ENCODE assay signal across 11 cellular contexts in the genomic region with DNA sequence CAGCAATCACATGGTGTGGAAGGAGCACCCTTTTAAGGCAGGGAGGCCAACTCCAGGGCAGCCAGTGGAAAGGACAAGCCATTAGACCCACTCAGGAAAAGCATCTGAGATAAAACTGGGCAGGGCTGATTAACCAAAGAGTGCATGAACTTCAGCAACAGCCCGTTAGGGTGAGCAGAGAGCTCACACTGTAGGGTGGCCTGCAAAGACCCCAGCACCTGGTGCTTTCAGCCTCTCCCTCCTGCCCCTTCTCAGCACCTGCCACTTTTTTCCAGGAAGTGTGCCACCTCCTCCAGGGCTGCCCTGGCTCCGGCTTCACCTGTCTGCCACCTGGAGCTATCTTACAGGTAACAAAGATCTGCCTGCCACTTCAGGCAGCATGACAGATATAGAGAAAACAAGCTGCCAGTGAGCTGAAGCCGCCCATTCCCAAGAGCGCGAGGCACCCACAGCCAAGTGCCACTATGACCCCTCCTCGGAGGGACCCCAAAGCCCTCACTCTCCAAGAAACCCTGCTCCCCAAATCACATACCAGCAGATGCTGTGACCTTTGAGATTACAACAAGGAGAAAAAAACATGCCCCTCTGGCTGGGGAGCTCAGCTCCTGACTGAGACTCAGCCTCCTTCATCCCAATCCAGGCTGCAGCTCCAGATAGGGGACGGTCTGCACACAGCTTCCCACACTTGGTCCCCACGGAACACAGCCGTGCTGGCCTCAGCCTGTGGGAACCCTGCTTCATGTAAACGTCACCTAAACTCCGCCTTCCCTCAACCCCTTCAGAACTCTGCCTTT.
DNase-seq lines count a peak whose midpoint lies in the region; ATAC-seq and TF ChIP-seq lines count a peak whose summit lies in the region.
"Had no signal": no experiment of that assay in that cellular context is flagged by ENCODE, and none has a peak within 500 bp of the region (broad histone marks: within the 10 kb centered on the region; RNA-seq: fewer than 3 reads in every experiment).

No MANE protein-coding gene starts in this region.

- no peaks in the 10 kb centered on the region for H3K27me3 ChIP-seq in HL-60 (ENCODE audit: insufficient read depth, poor library complexity, severe bottlenecking)

- DNase-seq in DMS153 (lab: John Stamatoyannopoulos, UW) (peak; percentile 76), DMS153 treated with DMSO at 0.1 percent for 48 hours (lab: John Stamatoyannopoulos, UW; ENCODE audit: unreplicated experiment) (no peak), HL-60 (ENCODE audit: low read depth in 1 of 2, low spot score in 1 of 2) (no peak), caudate nucleus (lab: John Stamatoyannopoulos, UW) (no peak), epidermal melanocyte (ENCODE audit: insufficient read length, low spot score) (no peak), UCSD-AML1 (lab: John Stamatoyannopoulos, UW; ENCODE audit: unreplicated experiment) (no peak), OCI-M2 (lab: John Stamatoyannopoulos, UW; ENCODE audit: unreplicated experiment) (no peak)
- DNase-seq: activated CD4-positive, alpha-beta T cell treated with anti-CD3 and anti-CD28 coated beads, Interleukin-2, amount 50 U/mL, for 48 hours; effector CD8-positive, alpha-beta T cell had no signal

- TF ChIP-seq CTCF in HL-60 (IDR thresholded peaks at IDR 0.05; ENCODE audit: insufficient read depth, low read length) = no peak

- peak overlapping the region; percentile 96 for H3K27ac Mint-ChIP-seq in stimulated activated memory B cell treated with anti-CD40 and anti-IgM and Interleukin-4, amounts not matched to agents 10 μg/mL and 1 μg/mL and 100 μg/mL, for 72 hours

- H3K27me3 Mint-ChIP-seq in stimulated activated memory B cell treated with anti-CD40 and anti-IgM and Interleukin-4, amounts not matched to agents 10 μg/mL and 1 μg/mL and 100 μg/mL, for 72 hours = no peaks in the 10 kb centered on the region

- H3K27ac ChIP-seq in HL-60 (replicated peaks) (peak overlapping the region; percentile 89), caudate nucleus (ENCODE audit: low read depth, low read length) (peak overlapping the region; percentile 54)
- H3K27ac ChIP-seq: 22Rv1 had no signal

- H3K4me1 Mint-ChIP-seq in stimulated activated memory B cell treated with anti-CD40 and anti-IgM and Interleukin-4, amounts not matched to agents 10 μg/mL and 1 μg/mL and 100 μg/mL, for 72 hours = peaks cover 71% of the 10 kb centered on the region

- peaks cover 49% of the 10 kb centered on the region for H3K36me3 Mint-ChIP-seq in stimulated activated memory B cell treated with anti-CD40 and anti-IgM and Interleukin-4, amounts not matched to agents 10 μg/mL and 1 μg/mL and 100 μg/mL, for 72 hours

- ATAC-seq in stimulated activated memory B cell treated with anti-CD40 and anti-IgM and Interleukin-4, amounts not matched to agents 10 μg/mL and 1 μg/mL and 100 μg/mL, for 72 hours = peak; percentile 34

- H3K9me3 Mint-ChIP-seq in stimulated activated memory B cell treated with anti-CD40 and anti-IgM and Interleukin-4, amounts not matched to agents 10 μg/mL and 1 μg/mL and 100 μg/mL, for 72 hours = no peaks in the 10 kb centered on the region

- peak overlapping the region; percentile 2 for H3K4me3 Mint-ChIP-seq in stimulated activated memory B cell treated with anti-CD40 and anti-IgM and Interleukin-4, amounts not matched to agents 10 μg/mL and 1 μg/mL and 100 μg/mL, for 72 hours

- H3K4me3 ChIP-seq in HL-60 (replicated peaks; ENCODE audit: insufficient read depth, low read length) = no peak overlapping the region
